1 cellular context compared by ENCODE assay signal in genomic region chr19:15680923-15681322, GRCh38.
A peak's percentile ranks its signal among the peaks of the same experiment; 100 is the strongest.
TF ChIP-seq lines count a peak whose summit lies in the region.

No MANE protein-coding gene starts in this region.

TF ChIP-seq in HepG2, 621 proteins besides CTCF, POLR2A, EP300 and RAD21 (continued from another document and continues in another):
- TF ChIP-seq MTERF4 (CRISPR knock-in tag; IDR thresholded peaks at IDR 0.05) (no peak), ZNF777 (CRISPR knock-in tag; IDR thresholded peaks at IDR 0.05) (no peak), HNF1B (CRISPR knock-in tag; IDR thresholded peaks at IDR 0.05) (0 out of 2 replicates have a peak, but pooled peaks have one; percentile 21), KLF6 (CRISPR knock-in tag; IDR thresholded peaks at IDR 0.05) (0 out of 2 replicates have a peak, but pooled peaks have one; percentile 37), PHB2 (IDR thresholded peaks at IDR 0.05; ENCODE audit: partially characterized antibody) (no peak), ZNF598 (CRISPR knock-in tag; IDR thresholded peaks at IDR 0.05; ENCODE audit: borderline replicate concordance) (no peak), PAXIP1 (CRISPR knock-in tag; conservative IDR thresholded peaks at IDR 0.05) (peak; percentile 86), SMC3 (IDR thresholded peaks at IDR 0.05; ENCODE audit: low read length) (peak; percentile 49), CBX5 (CRISPR knock-in tag; IDR thresholded peaks at IDR 0.05; ENCODE audit: borderline replicate concordance) (0 out of 2 replicates have a peak, but pooled peaks have one; percentile 20), YY1 (IDR thresholded peaks at IDR 0.05; ENCODE audit: insufficient read depth, insufficient replicate concordance, low read depth, low read length) (no peak), ZBTB21 (CRISPR knock-in tag; IDR thresholded peaks at IDR 0.05) (peak; percentile 87), ZSCAN21 (CRISPR knock-in tag; IDR thresholded peaks at IDR 0.05; ENCODE audit: borderline replicate concordance) (no peak), FOXK2 (IDR thresholded peaks at IDR 0.05) (no peak), ZNF362 (CRISPR knock-in tag; IDR thresholded peaks at IDR 0.05; ENCODE audit: borderline replicate concordance) (no peak), THAP11 (CRISPR knock-in tag; IDR thresholded peaks at IDR 0.05) (peak; percentile 64; the same call in 1 of the 2 replicates), POGZ (CRISPR knock-in tag; IDR thresholded peaks at IDR 0.05) (peak; percentile 46; the same call in 1 of the 2 replicates), ZNF264 (CRISPR knock-in tag; IDR thresholded peaks at IDR 0.05) (0 out of 2 replicates have a peak, but pooled peaks have one; percentile 33), ATF4 (CRISPR knock-in tag; IDR thresholded peaks at IDR 0.05) (peak; percentile 70 to 93; a peak in 3 of 4 replicates), HOXA3 (CRISPR knock-in tag; IDR thresholded peaks at IDR 0.05) (peak; percentile 42; the same call in 1 of the 2 replicates), MAX (IDR thresholded peaks at IDR 0.05) (peak; percentile 57; the same call in 1 of the 2 replicates), AHDC1 (CRISPR knock-in tag; IDR thresholded peaks at IDR 0.05; ENCODE audit: borderline replicate concordance) (no peak), ZBTB7A (CRISPR knock-in tag; IDR thresholded peaks at IDR 0.05) (no peak), ZNF333 (CRISPR knock-in tag; IDR thresholded peaks at IDR 0.05; ENCODE audit: borderline replicate concordance) (no peak), ZNF543 (CRISPR knock-in tag; IDR thresholded peaks at IDR 0.05) (0 out of 2 replicates have a peak, but pooled peaks have one; percentile 29), FUBP1 (CRISPR knock-in tag; IDR thresholded peaks at IDR 0.05; ENCODE audit: borderline replicate concordance) (no peak), SYNCRIP (IDR thresholded peaks at IDR 0.05; ENCODE audit: insufficient read depth, low read depth, low read length) (no peak), CHD4 (IDR thresholded peaks at IDR 0.05; ENCODE audit: borderline replicate concordance, low read length) (no peak), TBX3 (IDR thresholded peaks at IDR 0.05; ENCODE audit: borderline replicate concordance) (peak; percentile 38; the same call in 1 of the 2 replicates), HMG20A (CRISPR knock-in tag; IDR thresholded peaks at IDR 0.05; ENCODE audit: borderline replicate concordance) (peak; percentile 66), SSRP1 (CRISPR knock-in tag; IDR thresholded peaks at IDR 0.05) (no peak), ATM (IDR thresholded peaks at IDR 0.05; ENCODE audit: borderline replicate concordance) (no peak), TFDP1 (CRISPR knock-in tag; IDR thresholded peaks at IDR 0.05; ENCODE audit: borderline replicate concordance) (no peak), ZNF550 (CRISPR knock-in tag; IDR thresholded peaks at IDR 0.05; ENCODE audit: borderline replicate concordance) (no peak), TAF1 (CRISPR knock-in tag; IDR thresholded peaks at IDR 0.05) (no peak), ZNF614 (CRISPR knock-in tag; IDR thresholded peaks at IDR 0.05; ENCODE audit: borderline replicate concordance) (0 out of 2 replicates have a peak, but pooled peaks have one; percentile 30), HINFP (CRISPR knock-in tag; IDR thresholded peaks at IDR 0.05; ENCODE audit: low read depth) (no peak), TARDBP (CRISPR knock-in tag; IDR thresholded peaks at IDR 0.05) (0 out of 2 replicates have a peak, but pooled peaks have one; percentile 19), ZNF749 (CRISPR knock-in tag; IDR thresholded peaks at IDR 0.05; ENCODE audit: borderline replicate concordance) (no peak), ZNF251 (CRISPR knock-in tag; IDR thresholded peaks at IDR 0.05) (no peak), ZMAT5 (CRISPR knock-in tag; IDR thresholded peaks at IDR 0.05; ENCODE audit: borderline replicate concordance, low read depth) (no peak), KLF16 (CRISPR knock-in tag; IDR thresholded peaks at IDR 0.05) (peak in 1 of 2 experiments; percentile 76; a peak in 1 of 4 replicates), HDAC2 (CRISPR knock-in tag; IDR thresholded peaks at IDR 0.05) (peak; percentile 81), SRSF9 (IDR thresholded peaks at IDR 0.05; ENCODE audit: borderline replicate concordance, insufficient read depth, low read depth, low read length, poor library complexity, severe bottlenecking) (no peak)
